ENCODE assay signal across 26 cellular contexts in genomic region chr6:131377112-131377511, GRCh38.
"Had no signal": no experiment of that assay in that cellular context is flagged by ENCODE, and none has a peak within 500 bp of the region (broad histone marks: within the 10 kb centered on the region; RNA-seq: fewer than 3 reads in every experiment).

No MANE protein-coding gene starts in this region.

- H3K27ac Mint-ChIP-seq: activated CD8-positive, alpha-beta T cell treated with anti-CD3 and anti-CD28 coated beads for 36 hours; activated naive CD8-positive, alpha-beta T cell; T-helper 1 cell treated with Interleukin-12 subunit alpha and Interleukin-12 subunit beta and Interleukin-4 antibody, amounts not matched to agents 30 μg/mL and 1 μg/mL, for 36 hours had no signal

- H3K27me3 Mint-ChIP-seq: activated CD8-positive, alpha-beta T cell treated with anti-CD3 and anti-CD28 coated beads for 36 hours; activated naive CD8-positive, alpha-beta T cell had no signal

- H3K36me3 ChIP-seq: brain microvascular endothelial cell, cardiac muscle cell, SJSA1 had no signal

- H3K4me3 Mint-ChIP-seq: activated CD8-positive, alpha-beta T cell treated with anti-CD3 and anti-CD28 coated beads for 36 hours; activated naive CD8-positive, alpha-beta T cell; T-helper 1 cell treated with Interleukin-12 subunit alpha and Interleukin-12 subunit beta and Interleukin-4 antibody, amounts not matched to agents 30 μg/mL and 1 μg/mL, for 36 hours had no signal

- H3K4me1 ChIP-seq: SJSA1 had no signal

- H3K9me3 ChIP-seq: SJSA1 had no signal

- ATAC-seq: activated CD4-positive, CD25-positive, alpha-beta regulatory T cell treated with anti-CD3 and anti-CD28 coated beads, Interleukin-2, amount 50 U/mL, for 24 hours; activated CD8-positive, alpha-beta T cell treated with anti-CD3 and anti-CD28 coated beads for 36 hours; PC-3; SK-N-SH treated with all-trans-retinoic acid at 6 μM for 48 hours had no signal

- H3K27me3 ChIP-seq: cardiac muscle cell had no signal

- H3K9me3 Mint-ChIP-seq: activated CD8-positive, alpha-beta T cell treated with anti-CD3 and anti-CD28 coated beads for 36 hours; T-helper 1 cell treated with Interleukin-12 subunit alpha and Interleukin-12 subunit beta and Interleukin-4 antibody, amounts not matched to agents 30 μg/mL and 1 μg/mL, for 36 hours had no signal

- H3K4me3 ChIP-seq: cardiac muscle cell, SJSA1 had no signal

- H3K27ac ChIP-seq: brain microvascular endothelial cell, cardiac muscle cell, SJSA1 had no signal

- DNase-seq: activated CD4-positive, alpha-beta T cell treated with anti-CD3 and anti-CD28 coated beads for 4 hours; activated CD8-positive, alpha-beta memory T cell treated with anti-CD3 and anti-CD28 coated beads, Interleukin-2, amount 50 U/mL, for 4 hours; activated CD8-positive, alpha-beta T cell treated with anti-CD3 and anti-CD28 coated beads for 36 hours; activated effector memory CD4-positive, alpha-beta T cell treated with Interleukin-2 at 50 U/mL for 16 hours; activated naive CD4-positive, alpha-beta T cell; amygdala; brain microvascular endothelial cell; cerebellar nuclear complex; KG1; NCI-H1092; NCI-H1417 treated with DMSO at 0.1 percent for 48 hours; NCI-H1694; NCI-H2029; NCI-H2107; NCI-H2171 treated with DMSO at 0.1 percent for 48 hours; NCI-H226; NCI-H526; PC-3; SHP77; SW 1271 had no signal
